In genomic region chr4:123390846-123391456, GRCh38 we compare ENCODE assay signal across 8 cellular contexts. TPM values are rescaled to one million over a fixed set of nuclear protein-coding genes. Genes with fewer than 3 reads are reported as not detected.
DNase-seq lines count a peak whose midpoint lies in the region; ATAC-seq, FAIRE-seq and TF ChIP-seq lines count a peak whose summit lies in the region.

No MANE protein-coding gene starts in this region.

- H3K4me1 Mint-ChIP-seq in nephron: peaks cover 22% of the 10 kb centered on the region
- peaks cover 8% of the 10 kb centered on the region for H3K4me1 Mint-ChIP-seq in activated CD4-positive, alpha-beta T cell treated with anti-CD3 and anti-CD28 coated beads for 36 hours

- peak; percentile 98 for FAIRE-seq in G401.6 (lab: Jason Lieb, UNC)

- no peaks in the 10 kb centered on the region for H3K79me2 ChIP-seq in Karpas-422 (ENCODE audit: low read length)

- H3K4me3 ChIP-seq in Karpas-422 (ENCODE audit: low read length) (no peak overlapping the region), astrocyte of the cerebellum (ENCODE audit: low read depth, low read length) (no peak overlapping the region)

- TF ChIP-seq CTCF in astrocyte of the cerebellum (IDR thresholded peaks at IDR 0.05; ENCODE audit: low read depth, low read length, missing control alignments) (peak; percentile 35), nephron (IDR thresholded peaks at IDR 0.05; ENCODE audit: unreplicated experiment in 3 of 3) (peak; percentile 37 to 57 (median 44))

- no peak overlapping the region for H3K9ac ChIP-seq in Karpas-422 (ENCODE audit: low read length)

- H3K36me3 ChIP-seq in Karpas-422 (ENCODE audit: insufficient read depth, low read length): no peaks in the 10 kb centered on the region

- in situ Hi-C loops in astrocyte of the cerebellum (cut with HindIII; ENCODE audit: low sequenced_read_pairs): loop anchor here (25.0 kb wide), 1 partner anchor 271 kb away; no protein-coding TSS in a partner anchor

- no peak for ATAC-seq in activated CD4-positive, alpha-beta T cell treated with anti-CD3 and anti-CD28 coated beads for 36 hours
- ATAC-seq in HG02938 (IDR thresholded peaks at IDR 0.05; ENCODE audit: unreplicated experiment) (no peak), HG02852 (IDR thresholded peaks at IDR 0.05; ENCODE audit: unreplicated experiment) (no peak)

- POLR2A ChIA-PET in activated CD4-positive, alpha-beta T cell treated with anti-CD3 and anti-CD28 coated beads for 36 hours (lab: Charles Lee): no interaction called here

- H3K4me2 ChIP-seq in Karpas-422 (ENCODE audit: low read depth, low read length, poor library complexity, severe bottlenecking): no peak overlapping the region

- no peaks in the 10 kb centered on the region for H3K4me1 ChIP-seq in Karpas-422 (ENCODE audit: low read length)

- no peaks in the 10 kb centered on the region for H4K20me1 ChIP-seq in Karpas-422 (ENCODE audit: insufficient read depth, low read depth, low read length)

- DNase-seq in Karpas-422 (peak; percentile 67), astrocyte of the cerebellum (ENCODE audit: low read depth) (no peak), NCI-H1048 (lab: John Stamatoyannopoulos, UW) (no peak)
- DNase-seq in activated CD4-positive, alpha-beta T cell treated with anti-CD3 and anti-CD28 coated beads for 36 hours: no peak

- H3K27ac Mint-ChIP-seq in nephron: no peak overlapping the region
- H3K27ac Mint-ChIP-seq in activated CD4-positive, alpha-beta T cell treated with anti-CD3 and anti-CD28 coated beads for 36 hours: no peak overlapping the region

- no peaks in the 10 kb centered on the region for H3K9me3 Mint-ChIP-seq in nephron
- H3K9me3 Mint-ChIP-seq in activated CD4-positive, alpha-beta T cell treated with anti-CD3 and anti-CD28 coated beads for 36 hours (ENCODE audit: low read depth): no peaks in the 10 kb centered on the region

- no peaks in the 10 kb centered on the region for H3K9me2 ChIP-seq in Karpas-422 (replicated peaks; ENCODE audit: insufficient read depth, low read length)

- H3K9me3 ChIP-seq in Karpas-422 (ENCODE audit: low read length): no peaks in the 10 kb centered on the region

- H3K27me3 ChIP-seq in Karpas-422 (ENCODE audit: low read length): no peaks in the 10 kb centered on the region

- no peak overlapping the region for H3K4me3 Mint-ChIP-seq in nephron
- no peak overlapping the region for H3K4me3 Mint-ChIP-seq in activated CD4-positive, alpha-beta T cell treated with anti-CD3 and anti-CD28 coated beads for 36 hours

- CTCF ChIA-PET in activated CD4-positive, alpha-beta T cell treated with anti-CD3 and anti-CD28 coated beads for 36 hours (lab: Charles Lee): interaction anchor here (0.7 to 1.8 kb wide), 8 partner anchors 8 to 299 kb away, joined by 3 to 8 read pairs (median 4); no protein-coding TSS in a partner anchor

- no peak overlapping the region for H3K27ac ChIP-seq in Karpas-422 (ENCODE audit: low read length)

- no peaks in the 10 kb centered on the region for H3K36me3 Mint-ChIP-seq in nephron (ENCODE audit: low read depth)
- H3K36me3 Mint-ChIP-seq in activated CD4-positive, alpha-beta T cell treated with anti-CD3 and anti-CD28 coated beads for 36 hours (ENCODE audit: low read depth): no peaks in the 10 kb centered on the region

- H2AFZ ChIP-seq in Karpas-422 (ENCODE audit: low read length): no peak overlapping the region

- H3K27me3 Mint-ChIP-seq in nephron (ENCODE audit: low read depth): no peaks in the 10 kb centered on the region
- no peaks in the 10 kb centered on the region for H3K27me3 Mint-ChIP-seq in activated CD4-positive, alpha-beta T cell treated with anti-CD3 and anti-CD28 coated beads for 36 hours

- intact Hi-C loops in activated CD4-positive, alpha-beta T cell treated with anti-CD3 and anti-CD28 coated beads for 36 hours (cut with DNase I, micrococcal nuclease): loop anchor here (2.0 to 10.0 kb wide), 7 partner anchors 174 to 930 kb away; no protein-coding TSS in a partner anchor

RNA-seq across cellular contexts. Expression of gene SPRY1, which starts 5.6 kb away (rescaled TPM):
- not detected in 2 replicates for total RNA-seq in Karpas-422 (2014; rRNA removed; shearing (Covaris generic); ENCODE audit: low replicate concordance)
- total RNA-seq in activated CD4-positive, alpha-beta T cell treated with anti-CD3 and anti-CD28 coated beads for 36 hours: 10 to 100 TPM; 51.2 to 52.0 TPM

Comparison
In these comparisons a context has a peak if more than half of its experiments do, and no peak if none do; other contexts are left out.
1. RNA of gene SPRY1, which starts 5.6 kb away (total RNA-seq): 51.2 to 52.0 TPM in activated CD4-positive, alpha-beta T cell treated with anti-CD3 and anti-CD28 coated beads for 36 hours; not detected in Karpas-422; every median in the first group is over 10 times any median in the second.